In genomic region chr4:151801547-151802516, GRCh38 we compare ENCODE assay signal across 8 cellular contexts. TPM values are rescaled to one million over a fixed set of nuclear protein-coding genes. Genes with fewer than 3 reads are reported as not detected.
DNase-seq lines count a peak whose midpoint lies in the region; ATAC-seq and TF ChIP-seq lines count a peak whose summit lies in the region.

No MANE protein-coding gene starts in this region.

- no peaks in the 10 kb centered on the region for H3K36me3 ChIP-seq in mammary epithelial cell (ENCODE audit: insufficient read depth, low read length)

- no peaks in the 10 kb centered on the region for H4K20me1 ChIP-seq in mammary epithelial cell (ENCODE audit: insufficient read depth, low read length)

- DNase-seq in NCI-H510A treated with DMSO at 0.1 percent for 48 hours (lab: John Stamatoyannopoulos, UW) (peak; percentile 3), NCI-H510A (lab: John Stamatoyannopoulos, UW) (no peak), mammary epithelial cell (no peak), mesothelial cell of epicardium (ENCODE audit: low spot score in 2 of 2, unreplicated experiment in 2 of 2) (no peak)
- DNase-seq in Jurkat, Clone E6-1 (ENCODE audit: low read depth, low spot score), result peak; percentile 51
- DNase-seq in stimulated activated naive B cell treated with anti-CD40 and anti-IgM and Interleukin-4, amounts not matched to agents 10 μg/mL and 1 μg/mL and 100 μg/mL, for 72 hours, result peak; percentile 17

- H2AFZ ChIP-seq in mammary epithelial cell (ENCODE audit: low read depth, low read length), result no peak overlapping the region

- H3K4me2 ChIP-seq in mammary epithelial cell (ENCODE audit: insufficient read depth, low read depth, low read length), result no peak overlapping the region

- BruUV-seq in mammary epithelial cell (replicated peaks; lab: Mats Ljungman, UMichigan), result no TSS peak

- TF ChIP-seq CTCF in VCaP (conservative IDR thresholded peaks at IDR 0.05) (peak; percentile 90), mammary epithelial cell (conservative IDR thresholded peaks at IDR 0.05 in 1 of 2, IDR thresholded peaks at IDR 0.05 in 1 of 2; ENCODE audit: extremely low read depth in 1 of 2, insufficient read depth in 1 of 2, low read depth in 1 of 2, low read length in 2 of 2) (peak; percentile 74 to 96), mesothelial cell of epicardium (IDR thresholded peaks at IDR 0.05; ENCODE audit: unreplicated experiment) (peak; percentile 84)

- CTCF ChIA-PET in mammary epithelial cell (lab: Charles Lee; ENCODE audit: low non-redundant PET), result interaction anchor here (0.7 kb wide), 1 partner anchor 121 kb away, joined by 3 read pairs; no protein-coding TSS in a partner anchor

- dilution Hi-C loops in mammary epithelial cell (cut with HindIII; ENCODE audit: low sequenced_read_pairs), result no loop called here

- no peaks in the 10 kb centered on the region for H3K36me3 Mint-ChIP-seq in mesothelial cell of epicardium
- H3K36me3 Mint-ChIP-seq in stimulated activated naive B cell treated with anti-CD40 and anti-IgM and Interleukin-4, amounts not matched to agents 10 μg/mL and 1 μg/mL and 100 μg/mL, for 72 hours, result no peaks in the 10 kb centered on the region

- H3K27me3 ChIP-seq in mammary epithelial cell (ENCODE audit: insufficient read depth, low read length), result no peaks in the 10 kb centered on the region

- peaks cover 5% of the 10 kb centered on the region for H3K4me1 ChIP-seq in mammary epithelial cell (ENCODE audit: insufficient read depth, low read length)

- no peak overlapping the region for H3K4me3 Mint-ChIP-seq in mesothelial cell of epicardium
- H3K4me3 Mint-ChIP-seq in stimulated activated naive B cell treated with anti-CD40 and anti-IgM and Interleukin-4, amounts not matched to agents 10 μg/mL and 1 μg/mL and 100 μg/mL, for 72 hours, result no peak overlapping the region

- WGBS in mammary epithelial cell (ENCODE audit: low coverage, missing lambda C conversion rate), result 54% methylated on average over 13 of the region's 15 CpGs

- no peak overlapping the region for H3K27ac Mint-ChIP-seq in mesothelial cell of epicardium
- no peak overlapping the region for H3K27ac Mint-ChIP-seq in stimulated activated naive B cell treated with anti-CD40 and anti-IgM and Interleukin-4, amounts not matched to agents 10 μg/mL and 1 μg/mL and 100 μg/mL, for 72 hours

- no peak overlapping the region for H3K9ac ChIP-seq in mammary epithelial cell (ENCODE audit: insufficient read depth, low read length)

- peak; percentile 65 to 67 for ATAC-seq in stimulated activated naive B cell treated with anti-CD40 and anti-IgM and Interleukin-4, amounts not matched to agents 10 μg/mL and 1 μg/mL and 100 μg/mL, for 72 hours (replicated peaks)
- no peak for ATAC-seq in GM21528 (IDR thresholded peaks at IDR 0.05; ENCODE audit: low FRiP score, unreplicated experiment)

- H3K4me3 ChIP-seq in Jurkat, Clone E6-1 (ENCODE audit: low read length), result no peak overlapping the region
- H3K4me3 ChIP-seq in mammary epithelial cell (replicated peaks in 1 of 3; ENCODE audit: insufficient read depth in 1 of 3, low read depth in 2 of 3, low read length in 3 of 3), result no peak overlapping the region

- H3K9me3 Mint-ChIP-seq in mesothelial cell of epicardium, result peaks cover 17% of the 10 kb centered on the region
- H3K9me3 Mint-ChIP-seq in stimulated activated naive B cell treated with anti-CD40 and anti-IgM and Interleukin-4, amounts not matched to agents 10 μg/mL and 1 μg/mL and 100 μg/mL, for 72 hours, result no peaks in the 10 kb centered on the region

- H3K9me3 ChIP-seq in mammary epithelial cell (replicated peaks; ENCODE audit: insufficient read depth, low read length), result no peaks in the 10 kb centered on the region

- no peaks in the 10 kb centered on the region for H3K27me3 Mint-ChIP-seq in mesothelial cell of epicardium (ENCODE audit: low read depth)
- peaks cover 0 to 6% of the 10 kb centered on the region in 2 donors for H3K27me3 Mint-ChIP-seq in stimulated activated naive B cell treated with anti-CD40 and anti-IgM and Interleukin-4, amounts not matched to agents 10 μg/mL and 1 μg/mL and 100 μg/mL, for 72 hours

- H3K4me1 Mint-ChIP-seq in mesothelial cell of epicardium, result peaks cover 4% of the 10 kb centered on the region
- no peaks in the 10 kb centered on the region for H3K4me1 Mint-ChIP-seq in stimulated activated naive B cell treated with anti-CD40 and anti-IgM and Interleukin-4, amounts not matched to agents 10 μg/mL and 1 μg/mL and 100 μg/mL, for 72 hours

- no peak overlapping the region for H3K27ac ChIP-seq in VCaP
- no peak overlapping the region for H3K27ac ChIP-seq in mammary epithelial cell (ENCODE audit: insufficient read depth, low read depth, low read length)

- intact Hi-C loops in mammary epithelial cell (cut with micrococcal nuclease), result no loop called here

- in situ Hi-C loops in mammary epithelial cell (cut with MboI; ENCODE audit: low sequenced_read_pairs in 2 of 2), result no loop called here

- no peaks in the 10 kb centered on the region for H3K79me2 ChIP-seq in mammary epithelial cell (ENCODE audit: insufficient read depth, low read length)

RNA-seq across cellular contexts. Expression of gene GATB, which starts 41.0 kb away (rescaled TPM):
- 30.1 TPM for polyA plus RNA-seq in Jurkat, Clone E6-1 (2012; ENCODE audit: insufficient read depth, insufficient read length)
- total RNA-seq in mammary epithelial cell (10 to 100 TPM; 15.2 to 21.2 TPM), mesothelial cell of epicardium (23.4 to 26.6 TPM (median 24.5 TPM) in 3 replicates)
- polyA plus RNA-seq in mammary epithelial cell, result 21.0 TPM
- polyA minus RNA-seq in mammary epithelial cell, result 39.9 TPM

Comparison
In these comparisons a context has a peak if more than half of its experiments do, and no peak if none do; other contexts are left out.
1. DNase-seq: peak in NCI-H510A treated with DMSO at 0.1 percent for 48 hours (single experiment), Jurkat, Clone E6-1 (single experiment) and stimulated activated naive B cell treated with anti-CD40 and anti-IgM and Interleukin-4, amounts not matched to agents 10 μg/mL and 1 μg/mL and 100 μg/mL, for 72 hours (single experiment); none in NCI-H510A (single experiment), mammary epithelial cell (single experiment) and mesothelial cell of epicardium (0 of 2).
2. Peak in every context shown above with its lines, with median percentiles within 50 percentile points of each other: CTCF ChIP-seq.